9 cellular contexts compared by ENCODE assay signal in genomic region chr20:59525500-59526241, GRCh38.
DNase-seq lines count a peak whose midpoint lies in the region; ATAC-seq, FAIRE-seq and TF ChIP-seq lines count a peak whose summit lies in the region.
"Had no signal": no experiment of that assay in that cellular context is flagged by ENCODE, and none has a peak within 500 bp of the region (broad histone marks: within the 10 kb centered on the region; RNA-seq: fewer than 3 reads in every experiment).

No MANE protein-coding gene starts in this region.

- no peak overlapping the region for H3K4me3 Mint-ChIP-seq in osteocyte (ENCODE audit: unreplicated experiment)
- H3K4me3 Mint-ChIP-seq: naive B cell had no signal

- no peaks in the 10 kb centered on the region for H3K4me1 Mint-ChIP-seq in osteocyte (ENCODE audit: unreplicated experiment)

- ATAC-seq in HG03135 (IDR thresholded peaks at IDR 0.05; ENCODE audit: unreplicated experiment) (no peak), GM21528 (IDR thresholded peaks at IDR 0.05; ENCODE audit: low FRiP score, unreplicated experiment) (no peak)

- H3K36me3 Mint-ChIP-seq in osteocyte (ENCODE audit: unreplicated experiment) = no peaks in the 10 kb centered on the region
- H3K36me3 Mint-ChIP-seq: naive B cell had no signal

- FAIRE-seq in GM12891 (lab: Jason Lieb, UNC) = no peak

- no peaks in the 10 kb centered on the region for H3K9me3 Mint-ChIP-seq in osteocyte (ENCODE audit: unreplicated experiment)

- no peak overlapping the region for H3K27ac Mint-ChIP-seq in osteocyte (ENCODE audit: unreplicated experiment)
- H3K27ac Mint-ChIP-seq: naive B cell had no signal

- peak; percentile 85 for TF ChIP-seq CTCF in osteocyte (IDR thresholded peaks at IDR 0.05)

- DNase-seq in AG20443 (ENCODE audit: low spot score) = peak; percentile 85
- peak; percentile 35 for DNase-seq in GM12891 (ENCODE audit: insufficient read length, low spot score)
- DNase-seq in NCI-H2029 treated with DMSO at 0.1 percent for 48 hours (lab: John Stamatoyannopoulos, UW) = peak; percentile 5
- peak; percentile 20 for DNase-seq in activated CD4-positive, alpha-beta T cell treated with anti-CD3 and anti-CD28 coated beads, Interleukin-2, amount 50 U/mL, for 1 hour
- peak; percentile 37 for DNase-seq in foreskin melanocyte
- DNase-seq in osteocyte (ENCODE audit: extremely low spot score, unreplicated experiment) = no peak
- DNase-seq: naive B cell had no signal

- TF ChIP-seq POLR2A in GM12891 (IDR thresholded peaks at IDR 0.05; ENCODE audit: low read depth, low read length) = no peak

- H3K27me3 Mint-ChIP-seq in osteocyte (ENCODE audit: unreplicated experiment) = peaks cover 40% of the 10 kb centered on the region

TF ChIP-seq in GM12891, 5 proteins besides CTCF, POLR2A, EP300 and RAD21:
- no peak for TF ChIP-seq TAF1 (IDR thresholded peaks at IDR 0.05; ENCODE audit: low read depth, low read length)
- no peak for TF ChIP-seq PAX5 (IDR thresholded peaks at IDR 0.05; ENCODE audit: insufficient read depth, low read length, severe bottlenecking)
- no peak for TF ChIP-seq POU2F2 (IDR thresholded peaks at IDR 0.05; ENCODE audit: low read depth, low read length)
- no peak for TF ChIP-seq SPI1 (IDR thresholded peaks at IDR 0.05; ENCODE audit: low read depth, low read length)
- TF ChIP-seq POLR2AphosphoS5 (IDR thresholded peaks at IDR 0.05; ENCODE audit: low read depth, low read length) = no peak
